Comparison of ENCODE assay signal across 8 cellular contexts in the genomic region with DNA sequence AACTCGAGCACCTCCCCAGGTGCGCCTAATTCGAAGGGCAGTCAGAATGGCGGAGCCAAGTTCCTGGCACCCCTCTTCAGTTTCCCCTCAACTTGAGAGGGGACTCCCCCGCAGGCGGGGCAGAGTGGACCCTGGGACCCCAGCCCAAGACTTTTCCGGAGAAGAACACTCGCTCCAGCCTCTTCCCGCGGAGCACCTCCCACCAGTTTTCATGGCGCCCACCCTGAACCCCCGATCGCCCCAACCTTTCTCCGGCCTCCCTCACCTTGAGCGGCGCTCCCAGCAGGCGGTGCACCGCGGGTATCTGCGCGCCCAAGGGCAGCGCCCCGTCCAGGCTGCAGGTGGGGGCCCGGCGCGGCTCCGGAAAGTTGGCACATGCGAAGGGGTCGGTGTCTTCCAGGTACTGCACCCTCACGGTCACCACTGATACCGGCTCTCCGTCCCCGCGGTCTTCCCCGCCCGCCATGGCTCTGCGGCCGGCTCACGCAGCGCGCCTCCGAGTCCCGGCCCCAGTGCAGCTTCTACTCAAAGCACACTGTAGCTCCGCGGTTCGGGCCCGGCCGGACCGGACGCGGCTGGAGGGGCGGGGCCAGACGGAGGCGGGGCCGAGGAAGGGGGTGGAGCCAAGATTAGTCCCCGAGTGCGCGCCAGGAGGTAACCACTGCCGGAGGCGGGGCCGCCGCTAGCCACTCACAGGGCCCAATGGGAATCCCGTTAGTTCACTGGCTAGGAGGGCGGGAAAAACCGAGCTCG. TPM values are rescaled to one million over a fixed set of nuclear protein-coding genes. Genes with fewer than 3 reads are reported as not detected.
DNase-seq lines count a peak whose midpoint lies in the region; ATAC-seq and TF ChIP-seq lines count a peak whose summit lies in the region.

Gene FHOD1 (minus strand): TSS at position 537 of the 753 bp plus-strand sequence. CDS start 71 bp downstream, at position 466.

- no peak within 1 kb of the TSS for H2AK5ac ChIP-seq in H9 (ENCODE audit: insufficient read length, low read length)

- H3K14ac ChIP-seq in H9 (ENCODE audit: insufficient read depth, low read length) = peak within 1 kb of the TSS; percentile 80

- H4K20me1 ChIP-seq in H9 (ENCODE audit: control insufficient read depth, insufficient read depth, insufficient read length) = no peaks in the 10 kb centered on the region

- no peak within 1 kb of the TSS for H2BK5ac ChIP-seq in H9 (ENCODE audit: insufficient read length, low read length)

- no peak within 1 kb of the TSS for H2BK15ac ChIP-seq in H9 (ENCODE audit: low read depth, low read length)

- TF ChIP-seq CTCF in H9 (conservative IDR thresholded peaks at IDR 0.05) (no peak), fibroblast of mammary gland (conservative IDR thresholded peaks at IDR 0.05; ENCODE audit: control insufficient read depth, insufficient read depth, low read depth, low read length) (no peak)

- no peaks in the 10 kb centered on the region; a peak in 1 of 7 replicates for H3K36me3 Mint-ChIP-seq in H9 (ENCODE audit: insufficient read depth in 1 of 3, low read depth in 3 of 3)
- no peaks in the 10 kb centered on the region for H3K36me3 Mint-ChIP-seq in natural killer cell treated with Interleukin-12 subunit alpha and Interleukin-12 subunit beta and Interleukin-15 and Interleukin-18, amount 100 ng/mL, for 72 hours

- peak within 1 kb of the TSS; percentile 86 to 94 for H3K4me3 Mint-ChIP-seq in H9
- H3K4me3 Mint-ChIP-seq in natural killer cell treated with Interleukin-12 subunit alpha and Interleukin-12 subunit beta and Interleukin-15 and Interleukin-18, amount 100 ng/mL, for 72 hours = peak within 1 kb of the TSS; percentile 99

- no peak within 1 kb of the TSS for H2BK12ac ChIP-seq in H9 (ENCODE audit: insufficient read length, low read depth, low read length)

- H2BK20ac ChIP-seq in H9 (ENCODE audit: low read depth, low read length, poor library complexity, severe bottlenecking) = no peak within 1 kb of the TSS

- H3K4me2 ChIP-seq in H9 (ENCODE audit: insufficient read depth, insufficient read length, low read length) = peak within 1 kb of the TSS; percentile 65

- no peaks in the 10 kb centered on the region; the same call in 1 of the 2 replicates for H3K79me2 ChIP-seq in H9 (ENCODE audit: insufficient read depth, low read length)

- no peak within 1 kb of the TSS for H4K5ac ChIP-seq in H9 (ENCODE audit: insufficient read length, low read depth, low read length)

- peak within 1 kb of the TSS in 2 of 3 experiments; percentile 87 to 95; a peak in 5 of 7 replicates for H3K27ac Mint-ChIP-seq in H9
- peak within 1 kb of the TSS; percentile 95 to 96 for H3K27ac Mint-ChIP-seq in natural killer cell treated with Interleukin-12 subunit alpha and Interleukin-12 subunit beta and Interleukin-15 and Interleukin-18, amount 100 ng/mL, for 72 hours

- H3K27ac ChIP-seq in H9 (ENCODE audit: insufficient read length, low read depth, low read length) = no peak within 1 kb of the TSS

- H3K27me3 ChIP-seq in H9 (ENCODE audit: insufficient read depth, low read length) (no peaks in the 10 kb centered on the region; the same call in 1 of the 2 replicates), MG63 (no peaks in the 10 kb centered on the region)

- H3K27me3 Mint-ChIP-seq in H9 (ENCODE audit: low read depth) = peaks cover 24% of the 10 kb centered on the region
- H3K27me3 Mint-ChIP-seq in natural killer cell treated with Interleukin-12 subunit alpha and Interleukin-12 subunit beta and Interleukin-15 and Interleukin-18, amount 100 ng/mL, for 72 hours = peaks cover 12 to 14% of the 10 kb centered on the region in 2 donors

- H2AFZ ChIP-seq in H9 (ENCODE audit: low read length) = no peak within 1 kb of the TSS

- H4K8ac ChIP-seq in H9 (replicated peaks; ENCODE audit: insufficient read length, low read depth, low read length) = no peak within 1 kb of the TSS

- H3K9me3 ChIP-seq in H9 (ENCODE audit: control insufficient read depth, low read depth, low read length) = no peaks in the 10 kb centered on the region
- no peaks in the 10 kb centered on the region for H3K9me3 ChIP-seq in MG63

- H4K91ac ChIP-seq in H9 (ENCODE audit: insufficient read length, low read depth, low read length) = no peak within 1 kb of the TSS

- peaks cover 4% of the 10 kb centered on the region; the same call in 1 of the 2 replicates for H3K4me1 ChIP-seq in H9 (ENCODE audit: insufficient read depth, low read length)

- H3K18ac ChIP-seq in H9 (ENCODE audit: insufficient read length, low read depth, low read length) = peak within 1 kb of the TSS; percentile 75

- ATAC-seq in natural killer cell treated with Interleukin-12 subunit alpha and Interleukin-12 subunit beta and Interleukin-15 and Interleukin-18, amount 100 ng/mL, for 72 hours = peak; percentile 82 to 86

- no peaks in the 10 kb centered on the region for H3K9me3 Mint-ChIP-seq in H9
- H3K9me3 Mint-ChIP-seq in natural killer cell treated with Interleukin-12 subunit alpha and Interleukin-12 subunit beta and Interleukin-15 and Interleukin-18, amount 100 ng/mL, for 72 hours = no peaks in the 10 kb centered on the region

- peak within 1 kb of the TSS; percentile 46 for H3K9ac ChIP-seq in H9 (ENCODE audit: extremely low read depth, insufficient read length, low read length)

- no peak within 1 kb of the TSS for H3K4ac ChIP-seq in H9 (ENCODE audit: low read depth, low read length)

- H3K23ac ChIP-seq in H9 (ENCODE audit: insufficient read length, low read depth, low read length) = no peak within 1 kb of the TSS

- DNase-seq in ELR (ENCODE audit: low read depth) (peak; percentile 98), H9 (peak; percentile 97), MG63 (peak; percentile 94), SHP77 (lab: John Stamatoyannopoulos, UW) (peak; percentile 76 to 90), fibroblast of mammary gland (ENCODE audit: low read depth) (peak; percentile 93)
- peak; percentile 96 for DNase-seq in activated T-helper 9 cell treated with anti-CD3 and anti-CD28 coated beads, Interleukin-2, amount 50 U/mL, for 16 hours (ENCODE audit: low read depth)
- DNase-seq in natural killer cell treated with Interleukin-12 subunit alpha and Interleukin-12 subunit beta and Interleukin-15 and Interleukin-18, amount 100 ng/mL, for 72 hours (ENCODE audit: low spot score) = peak; percentile 99
- peak; percentile 97 for DNase-seq in stimulated activated naive CD4-positive, alpha-beta T cell treated with Interleukin-2 at 50 U/mL for 16 hours (lab: John Stamatoyannopoulos, UW)

- no peak within 1 kb of the TSS for H2BK120ac ChIP-seq in H9 (ENCODE audit: low read depth, low read length, poor library complexity, severe bottlenecking)

- no peaks in the 10 kb centered on the region for H3K79me1 ChIP-seq in H9 (ENCODE audit: insufficient read depth, low read depth, low read length, poor library complexity, severe bottlenecking)

- no CpG with 5 or more reads among the region's 66 CpGs for WGBS in H9 (ENCODE audit: extremely low coverage, insufficient read length, low lambda C conversion rate)

- no peaks in the 10 kb centered on the region for H3K36me3 ChIP-seq in MG63

- H3K23me2 ChIP-seq in H9 (ENCODE audit: insufficient read length, low read depth, low read length, poor library complexity, severe bottlenecking) = peaks cover 31% of the 10 kb centered on the region

- H3K4me3 ChIP-seq in MG63 (peak within 1 kb of the TSS; percentile 62), fibroblast of mammary gland (ENCODE audit: control insufficient read depth, low read depth, low read length) (peak within 1 kb of the TSS; percentile 89)

- peaks cover 34 to 42% of the 10 kb centered on the region in 2 experiments for H3K4me1 Mint-ChIP-seq in H9
- peaks cover 45 to 47% of the 10 kb centered on the region in 2 donors for H3K4me1 Mint-ChIP-seq in natural killer cell treated with Interleukin-12 subunit alpha and Interleukin-12 subunit beta and Interleukin-15 and Interleukin-18, amount 100 ng/mL, for 72 hours (ENCODE audit: low read depth in 2 of 2)

- H3T11ph ChIP-seq in H9 (ENCODE audit: low read length) = no peak within 1 kb of the TSS

- no peak within 1 kb of the TSS for H3K56ac ChIP-seq in H9 (ENCODE audit: insufficient read length, low read depth, low read length)

RNA-seq across cellular contexts. Expression of gene FHOD1, which starts in this region (rescaled TPM):
- total RNA-seq in H9 (2021) = 67.0 and 70.7 TPM in 2 replicates
- 7.7 and 8.9 TPM in 2 replicates for total RNA-seq in MG63 (2014; rRNA removed; shearing (Covaris generic); ENCODE audit: low replicate concordance)
- total RNA-seq in natural killer cell treated with Interleukin-12 subunit alpha and Interleukin-12 subunit beta and Interleukin-15 and Interleukin-18, amount 100 ng/mL, for 72 hours = 100 to 1,000 TPM; 156 to 160 TPM
